In the genomic region with DNA sequence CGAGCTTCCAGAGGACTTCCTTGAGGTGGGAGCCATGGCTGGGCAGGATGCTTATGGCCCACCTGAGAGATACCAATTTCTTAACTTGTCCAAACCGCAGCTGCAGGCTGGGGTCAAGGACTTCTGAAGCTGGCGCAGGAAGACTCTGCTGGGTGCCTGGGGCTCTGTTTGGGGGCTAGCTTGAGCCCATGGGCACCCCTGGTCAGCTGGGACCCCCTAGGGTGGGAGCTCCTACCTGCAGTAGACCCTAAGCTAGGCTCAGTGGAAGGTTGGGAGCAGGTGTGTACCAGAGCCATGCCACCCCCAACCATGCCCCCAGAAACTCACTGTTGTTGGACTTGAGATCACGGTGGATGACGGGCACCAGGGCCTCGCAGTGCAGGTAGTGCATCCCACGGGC, we compare ENCODE assay signal across 9 cellular contexts. TPM values are rescaled to one million over a fixed set of nuclear protein-coding genes. Genes with fewer than 3 reads are reported as not detected.
DNase-seq lines count a peak whose midpoint lies in the region; ATAC-seq and TF ChIP-seq lines count a peak whose summit lies in the region.
"Had no signal": no experiment of that assay in that cellular context is flagged by ENCODE, and none has a peak within 500 bp of the region (broad histone marks: within the 10 kb centered on the region; RNA-seq: fewer than 3 reads in every experiment).

No MANE protein-coding gene starts in this region.

- no peaks in the 10 kb centered on the region for H3K9me3 Mint-ChIP-seq in chondrocyte (ENCODE audit: low read depth)
- H3K9me3 Mint-ChIP-seq in natural killer cell treated with Interleukin-12 subunit alpha and Interleukin-12 subunit beta and Interleukin-15 and Interleukin-18, amount 100 ng/mL, for 72 hours, result no peaks in the 10 kb centered on the region

- TF ChIP-seq CTCF in A673 (conservative IDR thresholded peaks at IDR 0.05; ENCODE audit: low read depth, low read length) (no peak), chondrocyte (IDR thresholded peaks at IDR 0.05) (no peak)

- CTCF ChIA-PET in A673 (lab: Charles Lee), result no interaction called here

- no TSS peak for BruUV-seq in A673 (replicated peaks; lab: Mats Ljungman, UMichigan)

- peaks cover 25% of the 10 kb centered on the region for H3K4me1 ChIP-seq in A673 (ENCODE audit: insufficient read depth, low read length, poor library complexity, severe bottlenecking)

- no peak for DNase-seq in A673 (ENCODE audit: low spot score)
- no peak for DNase-seq in Jurkat, Clone E6-1 (ENCODE audit: low read depth, low spot score)
- no peak for DNase-seq in chondrocyte (ENCODE audit: low spot score)
- no peak for DNase-seq in natural killer cell treated with Interleukin-12 subunit alpha and Interleukin-12 subunit beta and Interleukin-15 and Interleukin-18, amount 100 ng/mL, for 72 hours (ENCODE audit: low spot score)
- no peak for DNase-seq in nucleus accumbens (lab: John Stamatoyannopoulos, UW)

- ATAC-seq in natural killer cell treated with Interleukin-12 subunit alpha and Interleukin-12 subunit beta and Interleukin-15 and Interleukin-18, amount 100 ng/mL, for 72 hours, result no peak
- no peak for ATAC-seq in GM21825 (IDR thresholded peaks at IDR 0.05; ENCODE audit: unreplicated experiment)
- ATAC-seq in HG03139 (IDR thresholded peaks at IDR 0.05; ENCODE audit: unreplicated experiment), result no peak
- no peak for ATAC-seq in HG03457 (IDR thresholded peaks at IDR 0.05; ENCODE audit: unreplicated experiment)

- peaks cover 9% of the 10 kb centered on the region for H3K36me3 Mint-ChIP-seq in chondrocyte (ENCODE audit: low read depth)
- H3K36me3 Mint-ChIP-seq in natural killer cell treated with Interleukin-12 subunit alpha and Interleukin-12 subunit beta and Interleukin-15 and Interleukin-18, amount 100 ng/mL, for 72 hours, result peaks cover 10% of the 10 kb centered on the region

- H3K4me1 Mint-ChIP-seq in chondrocyte (ENCODE audit: low read depth), result peaks cover 53% of the 10 kb centered on the region
- H3K4me1 Mint-ChIP-seq in natural killer cell treated with Interleukin-12 subunit alpha and Interleukin-12 subunit beta and Interleukin-15 and Interleukin-18, amount 100 ng/mL, for 72 hours (ENCODE audit: low read depth in 2 of 2), result peaks cover 39 to 44% of the 10 kb centered on the region in 2 donors

- H3K27me3 Mint-ChIP-seq in chondrocyte (ENCODE audit: low read depth), result no peaks in the 10 kb centered on the region
- no peaks in the 10 kb centered on the region for H3K27me3 Mint-ChIP-seq in natural killer cell treated with Interleukin-12 subunit alpha and Interleukin-12 subunit beta and Interleukin-15 and Interleukin-18, amount 100 ng/mL, for 72 hours

- no peaks in the 10 kb centered on the region for H3K9me3 ChIP-seq in A673 (ENCODE audit: low read depth, low read length, poor library complexity, severe bottlenecking)

- H3K27ac ChIP-seq in A673 (ENCODE audit: low read depth, low read length, poor library complexity, severe bottlenecking), result peak overlapping the region; percentile 90

- peak overlapping the region; percentile 27 for H3K27ac Mint-ChIP-seq in chondrocyte (ENCODE audit: unreplicated experiment)
- peak overlapping the region; percentile 87 to 93 for H3K27ac Mint-ChIP-seq in natural killer cell treated with Interleukin-12 subunit alpha and Interleukin-12 subunit beta and Interleukin-15 and Interleukin-18, amount 100 ng/mL, for 72 hours

- peak overlapping the region; percentile 88 for H3K4me3 Mint-ChIP-seq in chondrocyte (ENCODE audit: unreplicated experiment)
- peak overlapping the region; percentile 91 for H3K4me3 Mint-ChIP-seq in natural killer cell treated with Interleukin-12 subunit alpha and Interleukin-12 subunit beta and Interleukin-15 and Interleukin-18, amount 100 ng/mL, for 72 hours

- peaks cover 5% of the 10 kb centered on the region for H3K36me3 ChIP-seq in A673 (ENCODE audit: insufficient read depth, low read length, poor library complexity, severe bottlenecking)

- POLR2A ChIA-PET in A673 (lab: Charles Lee; ENCODE audit: low non-redundant PET), result interaction anchor here (0.5 to 0.6 kb wide), 2 partner anchors 40 to 109 kb away, joined by 3 to 12 read pairs; partner anchors contain the start of gene FAM89B

- intact Hi-C loops in A673 (cut with micrococcal nuclease; ENCODE audit: unreplicated experiment), result no loop called here

- H3K27me3 ChIP-seq in A673 (replicated peaks; ENCODE audit: insufficient read depth, low read depth, low read length, poor library complexity), result no peaks in the 10 kb centered on the region

- H3K4me3 ChIP-seq in A673 (ENCODE audit: low read depth, low read length, poor library complexity, severe bottlenecking), result peak overlapping the region; percentile 92
- H3K4me3 ChIP-seq in Jurkat, Clone E6-1 (ENCODE audit: low read length), result peak overlapping the region; percentile 97

RNA-seq across cellular contexts. Expression of gene MAP3K11, which starts 1.3 kb away (rescaled TPM):
- total RNA-seq in A673 (2021) (92.8 and 94.2 TPM in 2 replicates), chondrocyte (30.2 to 34.6 TPM (median 31.6 TPM) in 3 replicates)
- 37.0 TPM for polyA plus RNA-seq in Jurkat, Clone E6-1 (2012; ENCODE audit: insufficient read depth, insufficient read length)
- total RNA-seq in natural killer cell treated with Interleukin-12 subunit alpha and Interleukin-12 subunit beta and Interleukin-15 and Interleukin-18, amount 100 ng/mL, for 72 hours, result 10 to 100 TPM; 81.1 to 83.3 TPM

RNA-seq across cellular contexts. Expression of gene PCNX3, which starts 2.9 kb away (rescaled TPM):
- total RNA-seq in A673 (2021) (63.4 and 68.0 TPM in 2 replicates), chondrocyte (32.6 to 57.7 TPM (median 36.3 TPM) in 3 replicates)
- polyA plus RNA-seq in Jurkat, Clone E6-1 (2012; ENCODE audit: insufficient read depth, insufficient read length), result 29.9 TPM
- total RNA-seq in natural killer cell treated with Interleukin-12 subunit alpha and Interleukin-12 subunit beta and Interleukin-15 and Interleukin-18, amount 100 ng/mL, for 72 hours, result 10 to 100 TPM; 65.1 to 96.9 TPM

RNA-seq across cellular contexts. Expression of gene KCNK7, which starts 17.1 kb away (rescaled TPM):
- total RNA-seq in A673 (2021), result 1.7 and 2.3 TPM in 2 replicates
- 1.4 TPM for polyA plus RNA-seq in Jurkat, Clone E6-1 (2012; ENCODE audit: insufficient read depth, insufficient read length)
- total RNA-seq in chondrocyte, result 0.22 to 0.44 TPM in 2 of 3 replicates, not detected in the other
- 1 to 10 TPM; 2.3 to 2.8 TPM for total RNA-seq in natural killer cell treated with Interleukin-12 subunit alpha and Interleukin-12 subunit beta and Interleukin-15 and Interleukin-18, amount 100 ng/mL, for 72 hours
- total RNA-seq: myocyte had no signal

RNA-seq across cellular contexts. Expression of gene SIPA1, which starts 25.2 kb away (rescaled TPM):
- total RNA-seq in A673 (2021) (30.0 and 43.2 TPM in 2 replicates), chondrocyte (22.7 to 33.3 TPM (median 27.4 TPM) in 3 replicates)
- polyA plus RNA-seq in Jurkat, Clone E6-1 (2012; ENCODE audit: insufficient read depth, insufficient read length), result 41.1 TPM
- 100 to 1,000 TPM; 139 to 140 TPM for total RNA-seq in natural killer cell treated with Interleukin-12 subunit alpha and Interleukin-12 subunit beta and Interleukin-15 and Interleukin-18, amount 100 ng/mL, for 72 hours

RNA-seq across cellular contexts. Expression of gene EHBP1L1, which starts 36.8 kb away (rescaled TPM):
- total RNA-seq in A673 (2021) (29.5 and 40.9 TPM in 2 replicates), chondrocyte (28.1 to 82.0 TPM (median 81.3 TPM) in 3 replicates)
- 37.5 TPM for polyA plus RNA-seq in Jurkat, Clone E6-1 (2012; ENCODE audit: insufficient read depth, insufficient read length)
- total RNA-seq in natural killer cell treated with Interleukin-12 subunit alpha and Interleukin-12 subunit beta and Interleukin-15 and Interleukin-18, amount 100 ng/mL, for 72 hours, result 100 to 1,000 TPM; 156 to 188 TPM
